7 cellular contexts compared by ENCODE assay signal in genomic region chr10:69333865-69334257, GRCh38. TPM values are rescaled to one million over a fixed set of nuclear protein-coding genes. Genes with fewer than 3 reads are reported as not detected.
DNase-seq lines count a peak whose midpoint lies in the region; ATAC-seq, FAIRE-seq and TF ChIP-seq lines count a peak whose summit lies in the region.
"Not testable (repeated sequence)": the region's sequence is repeated elsewhere in the genome, so short reads cannot be mapped to it uniquely, and the experiment has no call there.

No MANE protein-coding gene starts in this region.

- H3K27ac Mint-ChIP-seq in HFFc6, result peak overlapping the region; percentile 83
- peak overlapping the region; percentile 85 for H3K27ac Mint-ChIP-seq in activated CD4-positive, alpha-beta T cell treated with anti-CD3 and anti-CD28 coated beads, Interleukin-2, amount 10 ng/mL, durations not matched to agents 7 days and 5 days

- not testable (repeated sequence) for H3K27me3 Mint-ChIP-seq in HFFc6 (ENCODE audit: insufficient read depth); activated CD4-positive, alpha-beta T cell treated with anti-CD3 and anti-CD28 coated beads, Interleukin-2, amount 10 ng/mL, durations not matched to agents 7 days and 5 days

- peaks cover 75% of the 10 kb centered on the region for H3K36me3 ChIP-seq in K562 (ENCODE audit: control insufficient read depth, insufficient read depth, low read length)
- not testable (repeated sequence) for H3K36me3 ChIP-seq in esophagus (ENCODE audit: control insufficient read depth in 2 of 2, insufficient read depth in 2 of 2, low read length in 1 of 2); lower lobe of right lung; pancreas; subcutaneous abdominal adipose tissue (ENCODE audit: control insufficient read depth in 5 of 5, insufficient read depth in 5 of 5, low read length in 5 of 5)

- not testable (repeated sequence) for H3K9me3 Mint-ChIP-seq in HFFc6; activated CD4-positive, alpha-beta T cell treated with anti-CD3 and anti-CD28 coated beads, Interleukin-2, amount 10 ng/mL, durations not matched to agents 7 days and 5 days

- DNase-seq in HFFc6; activated CD4-positive, alpha-beta T cell treated with anti-CD3 and anti-CD28 coated beads, Interleukin-2, amount 10 ng/mL, durations not matched to agents 7 days and 5 days; K562 (ENCODE audit: extremely low read depth in 1 of 4, low spot score in 3 of 4); lower lobe of right lung; pancreas: not testable (repeated sequence)

- TF ChIP-seq POLR2A in K562 (conservative IDR thresholded peaks at IDR 0.05), result not testable (repeated sequence)

- CTCF ChIA-PET in activated CD4-positive, alpha-beta T cell treated with anti-CD3 and anti-CD28 coated beads, Interleukin-2, amount 10 ng/mL, durations not matched to agents 7 days and 5 days (lab: Charles Lee), result interaction anchor here (1.1 to 1.7 kb wide), 7 partner anchors 11 to 88 kb away, joined by 3 to 8 read pairs (median 3); no protein-coding TSS in a partner anchor
- CTCF ChIA-PET in K562 (lab: Yijun Ruan, JAX; ENCODE audit: low intra/inter-chr PET ratio), result not testable (repeated sequence)

- H3K36me3 Mint-ChIP-seq in HFFc6 (ENCODE audit: low read depth), result peaks cover 29% of the 10 kb centered on the region
- peaks cover 20% of the 10 kb centered on the region for H3K36me3 Mint-ChIP-seq in activated CD4-positive, alpha-beta T cell treated with anti-CD3 and anti-CD28 coated beads, Interleukin-2, amount 10 ng/mL, durations not matched to agents 7 days and 5 days (ENCODE audit: low read depth)

- not testable (repeated sequence) for H3K4me3 ChIP-seq in K562; esophagus (ENCODE audit: low read depth in 1 of 2, low read length in 2 of 2); lower lobe of right lung; pancreas; subcutaneous abdominal adipose tissue (ENCODE audit: low read depth in 1 of 5, low read length in 5 of 5)

- not testable (repeated sequence) for BruUV-seq in K562 (replicated peaks; lab: Mats Ljungman, UMichigan)

- not testable (repeated sequence) for FAIRE-seq in K562 (lab: Jason Lieb, UNC); pancreas (lab: Jason Lieb, UNC)

- intact Hi-C loops in K562 (cut with micrococcal nuclease), result loop anchor here (1.0 kb wide), 1 partner anchor 19 kb away; no protein-coding TSS in a partner anchor
- intact Hi-C loops in lower lobe of right lung (cut with DNase I); pancreas (cut with DNase I): not testable (repeated sequence)

- peaks cover 98% of the 10 kb centered on the region for H3K79me2 ChIP-seq in K562 (ENCODE audit: control insufficient read depth, insufficient read depth, low read length)

- peaks cover 56 to 70% of the 10 kb centered on the region in 2 experiments for H3K4me1 ChIP-seq in K562 (replicated peaks in 1 of 2; ENCODE audit: control insufficient read depth in 2 of 2, insufficient read depth in 2 of 2, low read length in 2 of 2)
- H3K4me1 ChIP-seq in esophagus (ENCODE audit: control insufficient read depth in 2 of 2, insufficient read depth in 2 of 2, low read length in 1 of 2), result peaks cover 23 to 49% of the 10 kb centered on the region in 2 donors
- peaks cover 86% of the 10 kb centered on the region for H3K4me1 ChIP-seq in lower lobe of right lung
- peaks cover 10 to 19% (median 12%) of the 10 kb centered on the region in 3 donors for H3K4me1 ChIP-seq in pancreas
- peaks cover 26 to 63% (median 58%) of the 10 kb centered on the region in 5 donors for H3K4me1 ChIP-seq in subcutaneous abdominal adipose tissue (ENCODE audit: control insufficient read depth in 5 of 5, insufficient read depth in 5 of 5, low read length in 5 of 5)

- H3K4me1 Mint-ChIP-seq in HFFc6 (ENCODE audit: low read depth), result peaks cover 79% of the 10 kb centered on the region
- H3K4me1 Mint-ChIP-seq in activated CD4-positive, alpha-beta T cell treated with anti-CD3 and anti-CD28 coated beads, Interleukin-2, amount 10 ng/mL, durations not matched to agents 7 days and 5 days, result peaks cover 66% of the 10 kb centered on the region

- in situ Hi-C loops in K562 (cut with MboI), result not testable (repeated sequence)

- POLR2A ChIA-PET in activated CD4-positive, alpha-beta T cell treated with anti-CD3 and anti-CD28 coated beads, Interleukin-2, amount 10 ng/mL, durations not matched to agents 7 days and 5 days (lab: Charles Lee), result not testable (repeated sequence)
- POLR2A ChIA-PET in K562 (lab: Yijun Ruan, JAX), result interaction anchor here (0.6 to 6.8 kb wide), 10 partner anchors 9 to 152 kb away, joined by 3 to 92 read pairs (median 4); no protein-coding TSS in a partner anchor

- H3K4me2 ChIP-seq in K562 (ENCODE audit: insufficient read depth, low read length), result peak overlapping the region; percentile 88

- TF ChIP-seq EP300 in K562 (IDR thresholded peaks at IDR 0.05; ENCODE audit: low read length), result not testable (repeated sequence)

- H3K27me3 ChIP-seq in K562 (ENCODE audit: control insufficient read depth in 2 of 2, insufficient read depth in 2 of 2, low read length in 2 of 2); esophagus (ENCODE audit: control insufficient read depth in 1 of 2, insufficient read depth in 2 of 2, low read length in 2 of 2); lower lobe of right lung (ENCODE audit: low read depth); pancreas; subcutaneous abdominal adipose tissue (ENCODE audit: control insufficient read depth in 5 of 5, insufficient read depth in 4 of 5, low read length in 5 of 5): not testable (repeated sequence)

- TF ChIP-seq RAD21 in K562 (CRISPR knock-in tag; conservative IDR thresholded peaks at IDR 0.05 in 1 of 2, IDR thresholded peaks at IDR 0.05 in 1 of 2), result 0 out of 4 replicates have a peak, but pooled peaks of 1 of the 2 experiments have one; percentile 2

- not testable (repeated sequence) for H3K9me1 ChIP-seq in K562 (ENCODE audit: control insufficient read depth, insufficient read depth, low read length)

- H3K9ac ChIP-seq in K562 (ENCODE audit: insufficient read depth in 1 of 2, low read depth in 2 of 2, low read length in 2 of 2) (peak overlapping the region; percentile 80 to 93; a peak in 3 of 4 replicates), subcutaneous abdominal adipose tissue (ENCODE audit: low read length in 5 of 5) (peak overlapping the region in 1 of 5 donors; percentile 27)

- H3K4me3 Mint-ChIP-seq in HFFc6; activated CD4-positive, alpha-beta T cell treated with anti-CD3 and anti-CD28 coated beads, Interleukin-2, amount 10 ng/mL, durations not matched to agents 7 days and 5 days: not testable (repeated sequence)

- H2AFZ ChIP-seq in K562 (ENCODE audit: low read depth, low read length), result not testable (repeated sequence)

- peaks cover 52% of the 10 kb centered on the region for H4K20me1 ChIP-seq in K562 (replicated peaks; ENCODE audit: control insufficient read depth, insufficient read depth, low read length)

- peak overlapping the region; percentile 92 for H3K27ac ChIP-seq in K562 (ENCODE audit: extremely low read depth, low read depth, low read length)
- peak overlapping the region; percentile 93 to 99 for H3K27ac ChIP-seq in esophagus (ENCODE audit: low read depth in 2 of 2, low read length in 1 of 2)
- peak overlapping the region; percentile 69 for H3K27ac ChIP-seq in lower lobe of right lung
- peak overlapping the region; percentile 9 to 62 (median 40) for H3K27ac ChIP-seq in pancreas
- H3K27ac ChIP-seq in subcutaneous abdominal adipose tissue (ENCODE audit: low read depth, low read length), result peak overlapping the region; percentile 78

- 28% methylated on average over 9 of the region's 9 CpGs for WGBS in K562 (ENCODE audit: insufficient coverage, low coverage, missing lambda C conversion rate)
- 80 to 86% methylated on average over 9 of the region's 9 CpGs for WGBS in esophagus, 2 donors
- 92 to 95% methylated on average over 9 of the region's 9 CpGs for WGBS in pancreas, 2 donors

- not testable (repeated sequence) for H3K9me3 ChIP-seq in K562 (replicated peaks; ENCODE audit: control insufficient read depth, insufficient read depth, low read depth, low read length); esophagus (ENCODE audit: control insufficient read depth in 2 of 2, insufficient read depth in 1 of 2, low read depth in 1 of 2, low read length in 1 of 2); lower lobe of right lung; pancreas; subcutaneous abdominal adipose tissue (ENCODE audit: control insufficient read depth in 5 of 5, low read length in 5 of 5)

- TF ChIP-seq CTCF in HFFc6 (IDR thresholded peaks at IDR 0.05); K562 (IDR thresholded peaks at IDR 0.05 in 2 of 3, conservative IDR thresholded peaks at IDR 0.05 in 1 of 3; ENCODE audit: insufficient read depth in 2 of 3, low read depth in 1 of 3, low read length in 3 of 3); lower lobe of right lung (IDR thresholded peaks at IDR 0.05); pancreas (IDR thresholded peaks at IDR 0.05): not testable (repeated sequence)

- ATAC-seq in K562, result peak; percentile 2
- ATAC-seq in lower lobe of right lung, pancreas: not testable (repeated sequence)

RNA-seq across cellular contexts. Expression of gene HK1, which starts 55.6 kb away (rescaled TPM):
- 100 to 1,000 TPM; 149 to 158 (median 155) TPM for total RNA-seq in HFFc6 (2021; fragmentation: NEBNext Ultra II Directional; extraction: Animal tissue kit (Norgen Biotek cat#: 25700))
- 100 to 1,000 TPM; 126 to 127 TPM for total RNA-seq in activated CD4-positive, alpha-beta T cell treated with anti-CD3 and anti-CD28 coated beads, Interleukin-2, amount 10 ng/mL, durations not matched to agents 7 days and 5 days
- total RNA-seq in K562 (2011; cell fraction: chromatin; rRNA removed; ENCODE audit: low replicate concordance), result 146 and 195 TPM in 2 replicates
- total RNA-seq in K562 (2011; cell fraction: nucleolus; rRNA removed), result 104 and 109 TPM in 2 replicates
- 111 and 114 TPM in 2 replicates for total RNA-seq in K562 (2011; cell fraction: nucleoplasm; rRNA removed)
- total RNA-seq in K562 (2014; rRNA removed), result 309 and 365 TPM in 2 replicates
- 193 and 203 TPM in 2 replicates for total RNA-seq in K562 (2014; rRNA removed; fragmentation: Illumina TruSeq; extraction: Trizol)
- 186 and 188 TPM in 2 replicates for total RNA-seq in K562 (2015; rRNA removed; fragmentation: Illumina TruSeq; extraction: Trizol)
- total RNA-seq in K562 (2021), result 369 and 422 TPM in 2 replicates
- 133 and 176 TPM in 2 replicates for polyA plus RNA-seq in K562 (2011; rRNA removed)
- polyA plus RNA-seq in K562 (2011; cell fraction: cytosol; rRNA removed), result 163 and 167 TPM in 2 replicates
- polyA plus RNA-seq in K562 (2011; cell fraction: nucleus; rRNA removed), result 84.0 and 115 TPM in 2 replicates
- 265 and 370 TPM in 2 replicates for polyA plus RNA-seq in K562 (2012)
- polyA plus RNA-seq in K562 (2014; fragmentation: Illumina TruSeq; extraction: Trizol), result 423 and 444 TPM in 2 replicates
- polyA plus RNA-seq in K562 (2014; fragmentation: Nextera tagmentation; extraction: Ambion mirVana), result 10 to 100 TPM; 29.2 to 34.6 TPM
- polyA plus RNA-seq in K562 (2014; rRNA removed), result 239 and 256 TPM in 2 replicates
- 362 and 462 TPM in 2 replicates for polyA minus RNA-seq in K562 (2011; rRNA and poly(A)+ RNA removed)
- polyA minus RNA-seq in K562 (2011; cell fraction: cytosol; rRNA and poly(A)+ RNA removed), result 160 and 170 TPM in 2 replicates
- 46.6 and 67.3 TPM in 2 replicates for polyA minus RNA-seq in K562 (2011; cell fraction: nucleus; rRNA and poly(A)+ RNA removed)
- 100 to 1,000 TPM in 1 of 2 donors, 10 to 100 TPM in 1; 52.1 to 105 TPM for polyA plus RNA-seq in esophagus
- total RNA-seq in lower lobe of right lung, result 85.1 TPM
- total RNA-seq in pancreas, result 10 to 100 TPM in 3 of 6 donors, 1 to 10 TPM in 3; 7.2 to 18.1 (median 10.6) TPM
- 1 to 10 TPM; 6.7 to 8.8 TPM for polyA plus RNA-seq in pancreas

Comparison
In these comparisons a context has a peak if more than half of its experiments do, and no peak if none do; other contexts are left out.
1. H3K27ac ChIP-seq: peak in every context shown above with its lines; median percentile 96 in esophagus; 92 in K562; 78 in subcutaneous abdominal adipose tissue; 69 in lower lobe of right lung; 40 in pancreas.